35 cellular contexts compared by ENCODE assay signal in genomic region chr4:106704253-106704870, GRCh38.
"Had no signal": no experiment of that assay in that cellular context is flagged by ENCODE, and none has a peak within 500 bp of the region (broad histone marks: within the 10 kb centered on the region; RNA-seq: fewer than 3 reads in every experiment).

No MANE protein-coding gene starts in this region.

- H2AFZ ChIP-seq: neural progenitor cell had no signal

- FAIRE-seq: islet of Langerhans, TTC549 had no signal

- H3K4me2 ChIP-seq: neural progenitor cell, smooth muscle cell had no signal

- H3K27me3 ChIP-seq: ascending aorta, brain microvascular endothelial cell, esophagus muscularis mucosa, foreskin keratinocyte, heart right ventricle, left lung, neural progenitor cell, upper lobe of left lung, vagina had no signal

- H3K27me3 Mint-ChIP-seq: activated CD4-positive, alpha-beta memory T cell treated with anti-CD3 and anti-CD28 coated beads for 36 hours; activated naive CD4-positive, alpha-beta T cell treated with anti-CD3 and anti-CD28 coated beads, Interleukin-2, amount 10 ng/mL, durations not matched to agents 7 days and 5 days; activated naive CD8-positive, alpha-beta T cell treated with anti-CD3 and anti-CD28 coated beads, Interleukin-2, amount 10 ng/mL, durations not matched to agents 7 days and 5 days; stimulated activated memory B cell treated with anti-CD40 and anti-IgM and Interleukin-4, amounts not matched to agents 10 μg/mL and 1 μg/mL and 100 μg/mL, for 72 hours; stimulated activated naive CD8-positive, alpha-beta T cell treated with anti-CD3 and anti-CD28 coated beads, Interleukin-15, amount 100 ng/mL, for 72 hours had no signal

- H3K4me1 ChIP-seq: esophagus muscularis mucosa, foreskin keratinocyte, left lung, lower lobe of right lung, neural progenitor cell, upper lobe of left lung, vagina had no signal

- DNase-seq: activated CD4-positive, alpha-beta memory T cell treated with anti-CD3 and anti-CD28 coated beads for 36 hours; activated CD4-positive, alpha-beta T cell treated with anti-CD3 and anti-CD28 coated beads for 48 hours; activated CD8-positive, alpha-beta memory T cell treated with anti-CD3 and anti-CD28 coated beads, Interleukin-2, amount 50 U/mL, for 4 hours; activated gamma-delta T cell; activated naive CD4-positive, alpha-beta T cell treated with anti-CD3 and anti-CD28 coated beads, Interleukin-2, amount 10 ng/mL, durations not matched to agents 7 days and 5 days; activated naive CD8-positive, alpha-beta T cell treated with anti-CD3 and anti-CD28 coated beads, Interleukin-2, amount 10 ng/mL, durations not matched to agents 7 days and 5 days; activated T-cell treated with anti-CD3 and anti-CD28 coated beads, Interleukin-2, amount 50 U/mL, for 1 hour; brain microvascular endothelial cell; central memory CD4-positive, alpha-beta T cell; endodermal cell; foreskin keratinocyte; heart right ventricle; left lung; lower lobe of right lung; mesendoderm; natural killer cell; stimulated activated CD4-positive, alpha-beta T cell treated with anti-CD3 and anti-CD28 coated beads, Interleukin-1b, Interleukin-23, amount 100 ng/mL, for 48 hours; stimulated activated CD4-positive, alpha-beta T cell treated with anti-CD3 and anti-CD28 coated beads, Interleukin-4, amount 100 ng/mL, for 4 hours; stimulated activated CD8-positive, alpha-beta memory T cell treated with anti-CD3 and anti-CD28 coated beads, Interleukin-4, amount 100 ng/mL, for 48 hours; stimulated activated naive CD8-positive, alpha-beta T cell treated with anti-CD3 and anti-CD28 coated beads, Interleukin-15, amount 100 ng/mL, for 72 hours; substantia nigra; T-helper 9 cell; upper lobe of left lung; WERI-Rb-1 had no signal

- H3K36me3 ChIP-seq: ascending aorta, brain microvascular endothelial cell, esophagus muscularis mucosa, heart right ventricle, left lung, lower lobe of right lung, neural progenitor cell, upper lobe of left lung, vagina, WERI-Rb-1 had no signal

- H3K27ac ChIP-seq: ascending aorta, brain microvascular endothelial cell, esophagus muscularis mucosa, foreskin keratinocyte, heart right ventricle, left lung, lower lobe of right lung, neural progenitor cell, upper lobe of left lung, vagina, WERI-Rb-1 had no signal

- H3K4me3 Mint-ChIP-seq: activated CD4-positive, alpha-beta memory T cell treated with anti-CD3 and anti-CD28 coated beads for 36 hours; activated naive CD4-positive, alpha-beta T cell treated with anti-CD3 and anti-CD28 coated beads, Interleukin-2, amount 10 ng/mL, durations not matched to agents 7 days and 5 days; activated naive CD8-positive, alpha-beta T cell treated with anti-CD3 and anti-CD28 coated beads, Interleukin-2, amount 10 ng/mL, durations not matched to agents 7 days and 5 days; dendritic cell treated with granulocyte-macrophage colony-stimulating factor and Interleukin-4, amounts not matched to agents 40 ng/mL and 50 ng/mL, for 4 days; endodermal cell; natural killer cell; neural progenitor cell; stimulated activated memory B cell treated with anti-CD40 and anti-IgM and Interleukin-4, amounts not matched to agents 10 μg/mL and 1 μg/mL and 100 μg/mL, for 72 hours; stimulated activated naive CD8-positive, alpha-beta T cell treated with anti-CD3 and anti-CD28 coated beads, Interleukin-15, amount 100 ng/mL, for 72 hours; T-helper 1 cell treated with Interleukin-12 subunit alpha and Interleukin-12 subunit beta and Interleukin-4 antibody, amounts not matched to agents 30 μg/mL and 1 μg/mL, for 36 hours had no signal

- H3K4me3 ChIP-seq: ascending aorta, esophagus muscularis mucosa, heart right ventricle, left lung, lower lobe of right lung, neural progenitor cell, smooth muscle cell, upper lobe of left lung, vagina had no signal

- H3K9me3 ChIP-seq: ascending aorta, esophagus muscularis mucosa, lower lobe of right lung, upper lobe of left lung, vagina had no signal

- H3K36me3 Mint-ChIP-seq: activated CD4-positive, alpha-beta memory T cell treated with anti-CD3 and anti-CD28 coated beads for 36 hours; activated naive CD4-positive, alpha-beta T cell treated with anti-CD3 and anti-CD28 coated beads, Interleukin-2, amount 10 ng/mL, durations not matched to agents 7 days and 5 days; activated naive CD8-positive, alpha-beta T cell treated with anti-CD3 and anti-CD28 coated beads, Interleukin-2, amount 10 ng/mL, durations not matched to agents 7 days and 5 days; natural killer cell; neural progenitor cell; stimulated activated memory B cell treated with anti-CD40 and anti-IgM and Interleukin-4, amounts not matched to agents 10 μg/mL and 1 μg/mL and 100 μg/mL, for 72 hours had no signal

- H3K9me3 Mint-ChIP-seq: dendritic cell treated with granulocyte-macrophage colony-stimulating factor and Interleukin-4, amounts not matched to agents 40 ng/mL and 50 ng/mL, for 4 days; stimulated activated memory B cell treated with anti-CD40 and anti-IgM and Interleukin-4, amounts not matched to agents 10 μg/mL and 1 μg/mL and 100 μg/mL, for 72 hours had no signal

- ATAC-seq: activated CD4-positive, CD25-positive, alpha-beta regulatory T cell treated with anti-CD3 and anti-CD28 coated beads, Interleukin-2, amount 50 U/mL, for 24 hours; foreskin keratinocyte; heart right ventricle; left lung; lower lobe of right lung; natural killer cell; stimulated activated memory B cell treated with anti-CD40 and anti-IgM and Interleukin-4, amounts not matched to agents 10 μg/mL and 1 μg/mL and 100 μg/mL, for 72 hours; stimulated activated naive CD8-positive, alpha-beta T cell treated with anti-CD3 and anti-CD28 coated beads, Interleukin-15, amount 100 ng/mL, for 72 hours had no signal

- H3K4me1 Mint-ChIP-seq: activated naive CD4-positive, alpha-beta T cell treated with anti-CD3 and anti-CD28 coated beads, Interleukin-2, amount 10 ng/mL, durations not matched to agents 7 days and 5 days; activated naive CD8-positive, alpha-beta T cell treated with anti-CD3 and anti-CD28 coated beads, Interleukin-2, amount 10 ng/mL, durations not matched to agents 7 days and 5 days; neural progenitor cell; stimulated activated naive CD8-positive, alpha-beta T cell treated with anti-CD3 and anti-CD28 coated beads, Interleukin-15, amount 100 ng/mL, for 72 hours had no signal

- H3K27ac Mint-ChIP-seq: activated CD4-positive, alpha-beta memory T cell treated with anti-CD3 and anti-CD28 coated beads for 36 hours; activated naive CD4-positive, alpha-beta T cell treated with anti-CD3 and anti-CD28 coated beads, Interleukin-2, amount 10 ng/mL, durations not matched to agents 7 days and 5 days; activated naive CD8-positive, alpha-beta T cell treated with anti-CD3 and anti-CD28 coated beads, Interleukin-2, amount 10 ng/mL, durations not matched to agents 7 days and 5 days; dendritic cell treated with granulocyte-macrophage colony-stimulating factor and Interleukin-4, amounts not matched to agents 40 ng/mL and 50 ng/mL, for 4 days; endodermal cell; natural killer cell; neural progenitor cell; stimulated activated memory B cell treated with anti-CD40 and anti-IgM and Interleukin-4, amounts not matched to agents 10 μg/mL and 1 μg/mL and 100 μg/mL, for 72 hours; stimulated activated naive CD8-positive, alpha-beta T cell treated with anti-CD3 and anti-CD28 coated beads, Interleukin-15, amount 100 ng/mL, for 72 hours; T-helper 1 cell treated with Interleukin-12 subunit alpha and Interleukin-12 subunit beta and Interleukin-4 antibody, amounts not matched to agents 30 μg/mL and 1 μg/mL, for 36 hours had no signal

- H3K9ac ChIP-seq: neural progenitor cell had no signal
